19 cellular contexts compared by ENCODE assay signal in genomic region chr2:138956116-138956515, GRCh38.
DNase-seq lines count a peak whose midpoint lies in the region; ATAC-seq and TF ChIP-seq lines count a peak whose summit lies in the region.
"Had no signal": no experiment of that assay in that cellular context is flagged by ENCODE, and none has a peak within 500 bp of the region (broad histone marks: within the 10 kb centered on the region; RNA-seq: fewer than 3 reads in every experiment).

No MANE protein-coding gene starts in this region.

- ATAC-seq in WTC11 (peak; percentile 82), HG02852 (IDR thresholded peaks at IDR 0.05; ENCODE audit: unreplicated experiment) (no peak), SK-N-SH treated with all-trans-retinoic acid at 6 μM for 48 hours (no peak)
- ATAC-seq: CD8-positive, alpha-beta T cell; GM12878; Right ventricle myocardium inferior; T-cell had no signal

- POLR2A ChIA-PET in WTC11 (lab: Charles Lee): no interaction called here

- CTCF ChIA-PET in WTC11 (lab: Charles Lee): no interaction called here

- H3K4me1 Mint-ChIP-seq in WTC11: peaks cover 38% of the 10 kb centered on the region
- H3K4me1 Mint-ChIP-seq: T-cell had no signal

- no peak for TF ChIP-seq CTCF in WTC11 (IDR thresholded peaks at IDR 0.05)

- H3K4me3 Mint-ChIP-seq in WTC11: no peak overlapping the region
- H3K4me3 Mint-ChIP-seq: CD8-positive, alpha-beta T cell; T-cell had no signal

- DNase-seq in DMS 273 (lab: John Stamatoyannopoulos, UW; ENCODE audit: unreplicated experiment): peak; percentile 19
- DNase-seq in DMS 273 treated with DMSO at 0.1 percent for 48 hours (lab: John Stamatoyannopoulos, UW): no peak
- peak; percentile 44 for DNase-seq in NCI-H2081 treated with DMSO at 0.1 percent for 48 hours (lab: John Stamatoyannopoulos, UW)
- DNase-seq in WTC11 (ENCODE audit: low spot score): no peak
- peak; percentile 19 for DNase-seq in iPS DF 4.7 (ENCODE audit: extremely low read depth, low spot score)
- DNase-seq in activated T-cell treated with anti-CD3 and anti-CD28 coated beads for 4 hours: no peak
- DNase-seq: BE2C; CD8-positive, alpha-beta T cell; GDM1; MG63; NCI-H1105; NCI-H187; NCI-H2227 treated with DMSO at 0.1 percent for 48 hours; NCI-H524 treated with DMSO at 0.1 percent for 48 hours; T-cell had no signal

- H3K9me3 Mint-ChIP-seq in WTC11: peaks cover 33% of the 10 kb centered on the region

- H3K36me3 Mint-ChIP-seq in WTC11: peaks cover 26% of the 10 kb centered on the region
- H3K36me3 Mint-ChIP-seq: CD8-positive, alpha-beta T cell; T-cell had no signal

- no peaks in the 10 kb centered on the region for H3K27me3 Mint-ChIP-seq in WTC11 (ENCODE audit: low read depth)
- H3K27me3 Mint-ChIP-seq: T-cell had no signal

- peak overlapping the region; percentile 64 for H3K27ac Mint-ChIP-seq in WTC11
- H3K27ac Mint-ChIP-seq: CD8-positive, alpha-beta T cell; T-cell had no signal

TF ChIP-seq in WTC11, 78 proteins besides CTCF, POLR2A, EP300 and RAD21 (continues in another document):
- TF ChIP-seq HMGA2 (CRISPR knock-in tag; IDR thresholded peaks at IDR 0.05) (no peak), ZNF263 (CRISPR knock-in tag; IDR thresholded peaks at IDR 0.05; ENCODE audit: low read depth) (no peak), ZNF281 (CRISPR knock-in tag; IDR thresholded peaks at IDR 0.05) (no peak), ARID4B (CRISPR knock-in tag; IDR thresholded peaks at IDR 0.05; ENCODE audit: borderline replicate concordance) (no peak), JAZF1 (CRISPR knock-in tag; IDR thresholded peaks at IDR 0.05) (no peak)

TF ChIP-seq in SK-N-SH treated with all-trans-retinoic acid at 6 μM for 48 hours, 23 proteins besides CTCF, POLR2A, EP300 and RAD21:
- no peak for TF ChIP-seq ESRRG (CRISPR knock-in tag; IDR thresholded peaks at IDR 0.05)
- TF ChIP-seq TCF4 (CRISPR knock-in tag; IDR thresholded peaks at IDR 0.05; ENCODE audit: borderline replicate concordance): no peak
- no peak for TF ChIP-seq CREB5 (CRISPR knock-in tag; IDR thresholded peaks at IDR 0.05; ENCODE audit: low read depth)
- no peak for TF ChIP-seq OSR1 (CRISPR knock-in tag; IDR thresholded peaks at IDR 0.05)
- TF ChIP-seq PPARA (CRISPR knock-in tag; IDR thresholded peaks at IDR 0.05; ENCODE audit: borderline replicate concordance): no peak
- TF ChIP-seq TOX (CRISPR knock-in tag; IDR thresholded peaks at IDR 0.05; ENCODE audit: borderline replicate concordance): no peak
- no peak for TF ChIP-seq CSRNP3 (CRISPR knock-in tag; IDR thresholded peaks at IDR 0.05)
- no peak for TF ChIP-seq SNAI2 (CRISPR knock-in tag; IDR thresholded peaks at IDR 0.05)
- no peak for TF ChIP-seq ISL1 (CRISPR knock-in tag; IDR thresholded peaks at IDR 0.05)

Comparison
In these comparisons a context has a peak if more than half of its experiments do, and no peak if none do; other contexts are left out.
1. DNase-seq: peak in DMS 273 (single experiment), NCI-H2081 treated with DMSO at 0.1 percent for 48 hours (single experiment) and iPS DF 4.7 (single experiment); none in DMS 273 treated with DMSO at 0.1 percent for 48 hours (single experiment), WTC11 (single experiment) and activated T-cell treated with anti-CD3 and anti-CD28 coated beads for 4 hours (single experiment).